ENCODE assay signal across 13 cellular contexts in genomic region chr1:156241311-156241811, GRCh38. TPM values are rescaled to one million over a fixed set of nuclear protein-coding genes. Genes with fewer than 3 reads are reported as not detected.
DNase-seq lines count a peak whose midpoint lies in the region; ATAC-seq and FAIRE-seq lines count a peak whose summit lies in the region.
"Had no signal": no experiment of that assay in that cellular context is flagged by ENCODE, and none has a peak within 500 bp of the region (broad histone marks: within the 10 kb centered on the region; RNA-seq: fewer than 3 reads in every experiment).

No MANE protein-coding gene starts in this region.

- no peak for FAIRE-seq in small intestine (lab: Jason Lieb, UNC)
- FAIRE-seq: GM18507 had no signal

- no peak overlapping the region for H3K27ac ChIP-seq in right cardiac atrium (ENCODE audit: low read length)
- peak overlapping the region; percentile 30 for H3K27ac ChIP-seq in caudate nucleus (ENCODE audit: low read depth, low read length)
- no peak overlapping the region for H3K27ac ChIP-seq in small intestine (ENCODE audit: low read depth in 1 of 2, low read length in 1 of 2)
- H3K27ac ChIP-seq: C4-2B, hepatocyte, HL-60, upper lobe of right lung had no signal

- whole genome bisulfite sequencing in right cardiac atrium = 70% methylated on average over 15 of the region's 15 CpGs
- WGBS in small intestine, 3 donors = 59 to 70% (median 61%) methylated on average over 14 to 15 of the region's 15 CpGs

- ATAC-seq in left ventricle myocardium superior (no peak), right cardiac atrium (no peak), GM19395 (IDR thresholded peaks at IDR 0.05; ENCODE audit: unreplicated experiment) (no peak)
- ATAC-seq: naive thymus-derived CD8-positive, alpha-beta T cell; upper lobe of right lung had no signal

- H3K4me1 ChIP-seq in right cardiac atrium (ENCODE audit: control insufficient read depth, insufficient read depth, low read length) (peaks cover 5% of the 10 kb centered on the region), small intestine (ENCODE audit: control insufficient read depth in 2 of 2, insufficient read depth in 1 of 2, low read depth in 1 of 2, low read length in 1 of 2) (no peaks in the 10 kb centered on the region)

- intact Hi-C loops in left ventricle myocardium superior (cut with micrococcal nuclease) = no loop called here
- intact Hi-C loops in right cardiac atrium (cut with DNase I) = no loop called here

- no peak overlapping the region for H3K4me3 ChIP-seq in right cardiac atrium (ENCODE audit: low read length)
- H3K4me3 ChIP-seq in small intestine (ENCODE audit: low read depth in 1 of 2, low read length in 2 of 2) = no peak overlapping the region
- H3K4me3 ChIP-seq: hepatocyte, upper lobe of right lung had no signal

- H3K27me3 ChIP-seq in right cardiac atrium (ENCODE audit: control insufficient read depth, insufficient read depth) (no peaks in the 10 kb centered on the region), small intestine (ENCODE audit: control insufficient read depth in 2 of 2, insufficient read depth in 2 of 2, low read length in 2 of 2) (peaks cover 0 to 6% of the 10 kb centered on the region in 2 donors)
- H3K27me3 ChIP-seq: hepatocyte had no signal

- H3K9me3 ChIP-seq in right cardiac atrium (ENCODE audit: control insufficient read depth, low read length) (no peaks in the 10 kb centered on the region), small intestine (ENCODE audit: control insufficient read depth, low read depth) (no peaks in the 10 kb centered on the region)
- H3K9me3 ChIP-seq: upper lobe of right lung had no signal

- DNase-seq in left ventricle myocardium superior = peak; percentile 23
- DNase-seq in right cardiac atrium = no peak
- DNase-seq in caudate nucleus (lab: John Stamatoyannopoulos, UW) = peak in 24 of 61 donors; percentile 9 to 61 (median 30)
- no peak for DNase-seq in small intestine
- DNase-seq in NCI-H69 (lab: John Stamatoyannopoulos, UW) = no peak
- DNase-seq: naive thymus-derived CD8-positive, alpha-beta T cell; stimulated activated CD4-positive, alpha-beta T cell treated with anti-CD3 and anti-CD28 coated beads, Interleukin-4, amount 100 ng/mL, for 4 hours; upper lobe of right lung had no signal

- peaks cover 10% of the 10 kb centered on the region in 2 donors for H3K36me3 ChIP-seq in small intestine (ENCODE audit: control insufficient read depth in 2 of 2, insufficient read depth in 2 of 2, low read length in 2 of 2)

RNA-seq across cellular contexts. Expression of gene BGLAP, which starts 0.6 kb away (rescaled TPM):
- 1.1 TPM for total RNA-seq in left ventricle myocardium superior
- under 1 TPM in 3 of 4 donors, not detected in 1; 0.54 to 0.92 (median 0.66) TPM for total RNA-seq in right cardiac atrium
- polyA plus RNA-seq in right cardiac atrium = 0.45 TPM
- polyA plus RNA-seq in small intestine = under 1 TPM in 1 of 3 donors, not detected in 2; 0.48 TPM

RNA-seq across cellular contexts. Expression of gene PAQR6, which starts 6.5 kb away (rescaled TPM):
- 0.32 TPM for total RNA-seq in left ventricle myocardium superior
- total RNA-seq in right cardiac atrium = 1 to 10 TPM in 2 of 4 donors, under 1 TPM in 2; 0.68 to 1.5 (median 0.95) TPM
- 1.3 TPM for polyA plus RNA-seq in right cardiac atrium
- 1 to 10 TPM; 3.0 to 8.7 (median 4.6) TPM for polyA plus RNA-seq in small intestine

RNA-seq across cellular contexts. Expression of gene PMF1, which starts 28.6 kb away (rescaled TPM):
- total RNA-seq in left ventricle myocardium superior = 65.1 TPM
- total RNA-seq in right cardiac atrium = 10 to 100 TPM; 55.3 to 62.9 (median 59.5) TPM
- polyA plus RNA-seq in right cardiac atrium = 93.6 TPM
- polyA plus RNA-seq in small intestine = 10 to 100 TPM; 53.5 to 65.9 (median 60.0) TPM

RNA-seq across cellular contexts. Expression of gene SMG5, which starts 41.3 kb away (rescaled TPM):
- 84.5 TPM for total RNA-seq in left ventricle myocardium superior
- 10 to 100 TPM; 55.2 to 73.6 (median 62.2) TPM for total RNA-seq in right cardiac atrium
- 55.3 TPM for polyA plus RNA-seq in right cardiac atrium
- polyA plus RNA-seq in small intestine = 10 to 100 TPM; 30.0 to 57.0 (median 33.0) TPM

RNA-seq across cellular contexts. Expression of gene TMEM79, which starts 42.8 kb away (rescaled TPM):
- total RNA-seq in left ventricle myocardium superior (1.5 TPM), right cardiac atrium (1 to 10 TPM in 3 of 4 donors, under 1 TPM in 1; 0.95 to 2.4 (median 1.9) TPM)
- polyA plus RNA-seq in right cardiac atrium (1.9 TPM), small intestine (1 to 10 TPM; 2.2 to 4.7 (median 4.6) TPM)
